19 cellular contexts compared by ENCODE assay signal in the genomic region with DNA sequence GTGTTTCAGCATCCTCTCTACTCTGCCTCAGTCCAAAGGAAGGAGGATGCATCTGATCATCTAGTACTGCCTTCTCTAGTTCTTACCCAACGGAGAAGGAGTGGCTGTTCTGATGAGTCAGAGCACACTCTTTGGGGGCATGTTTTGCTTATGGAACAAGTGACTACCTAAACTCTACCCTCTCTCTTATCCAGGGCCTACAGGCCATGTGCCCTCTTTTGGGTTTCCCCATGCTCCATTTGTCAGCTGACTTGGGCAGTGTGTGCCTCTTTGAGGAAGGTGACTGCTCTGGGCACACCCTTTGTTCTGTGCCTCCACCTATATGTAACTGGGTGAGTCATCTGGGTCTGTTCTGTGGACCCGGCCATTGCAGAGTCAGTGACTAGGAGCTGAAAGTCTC.
A peak's percentile ranks its signal among the peaks of the same experiment; 100 is the strongest.
DNase-seq lines count a peak whose midpoint lies in the region; ATAC-seq and TF ChIP-seq lines count a peak whose summit lies in the region.
"Had no signal": no experiment of that assay in that cellular context is flagged by ENCODE, and none has a peak within 500 bp of the region (broad histone marks: within the 10 kb centered on the region; RNA-seq: fewer than 3 reads in every experiment).

No MANE protein-coding gene starts in this region.

- ATAC-seq in foreskin keratinocyte (peak; percentile 58), HG03457 (IDR thresholded peaks at IDR 0.05; ENCODE audit: unreplicated experiment) (no peak)
- ATAC-seq: effector memory CD8-positive, alpha-beta T cell; natural killer cell had no signal

- WGBS in ovary, 3 donors = 91 to 94% (median 93%) methylated on average over 2 of the region's 2 CpGs

- H3K27ac ChIP-seq in foreskin keratinocyte (no peak overlapping the region), ovary (no peak overlapping the region)
- H3K27ac ChIP-seq: stomach had no signal

- H3K36me3 ChIP-seq in ovary = no peaks in the 10 kb centered on the region
- H3K36me3 ChIP-seq: stomach had no signal

- H3K4me1 ChIP-seq in foreskin keratinocyte (peaks cover 4% of the 10 kb centered on the region), ovary (ENCODE audit: insufficient read depth) (no peaks in the 10 kb centered on the region)
- H3K4me1 ChIP-seq: stomach had no signal

- in situ Hi-C loops in astrocyte of the spinal cord (cut with HindIII; ENCODE audit: low sequenced_read_pairs) = no loop called here

- H3K9me3 ChIP-seq in ovary = no peaks in the 10 kb centered on the region

- H3K4me3 ChIP-seq in astrocyte of the spinal cord (ENCODE audit: low read depth, low read length) = no peak overlapping the region
- H3K4me3 ChIP-seq in ovary = no peak overlapping the region
- H3K4me3 ChIP-seq: lung, MG63, stomach had no signal

- DNase-seq in A172 (ENCODE audit: low spot score) = peak; percentile 18
- DNase-seq in HS-5 (ENCODE audit: low read depth) = peak; percentile 5
- peak; percentile 38 for DNase-seq in astrocyte of the spinal cord (ENCODE audit: low read depth, low spot score)
- peak; percentile 37 to 60 for DNase-seq in foreskin keratinocyte
- DNase-seq in medulla oblongata (ENCODE audit: extremely low spot score) = no peak
- no peak for DNase-seq in ovary
- DNase-seq in NOMO-1 treated with dmso at 0.1 percent for 144 hours (lab: John Stamatoyannopoulos, UW; ENCODE audit: unreplicated experiment) = no peak
- DNase-seq: activated CD4-positive, alpha-beta T cell treated with anti-CD3 and anti-CD28 coated beads, Interleukin-2, amount 10 ng/mL, durations not matched to agents 7 days and 5 days; activated T-cell treated with anti-CD3 and anti-CD28 coated beads, Interleukin-2, amount 50 U/mL, for 1 hour; caudate nucleus; effector memory CD8-positive, alpha-beta T cell; H7; MG63; natural killer cell; NCI-H2081 treated with DMSO at 0.1 percent for 48 hours; NCI-H524; stomach had no signal

- H3K27me3 ChIP-seq in foreskin keratinocyte = no peaks in the 10 kb centered on the region
- no peaks in the 10 kb centered on the region for H3K27me3 ChIP-seq in ovary
- H3K27me3 ChIP-seq: MG63, stomach had no signal

- intact Hi-C loops in ovary (cut with DNase I) = no loop called here

- no peak for TF ChIP-seq POLR2A in ovary (IDR thresholded peaks at IDR 0.05)

- TF ChIP-seq CTCF in astrocyte of the spinal cord (IDR thresholded peaks at IDR 0.05; ENCODE audit: low read depth, low read length) (no peak), foreskin keratinocyte (conservative IDR thresholded peaks at IDR 0.05) (no peak), ovary (IDR thresholded peaks at IDR 0.05) (no peak)

- TF ChIP-seq EP300 in ovary (IDR thresholded peaks at IDR 0.05) = no peak

Comparison
In these comparisons a context has a peak if more than half of its experiments do, and no peak if none do; other contexts are left out.
1. DNase-seq: peak in A172 (single experiment), HS-5 (single experiment), astrocyte of the spinal cord (single experiment) and foreskin keratinocyte (2 of 2); none in medulla oblongata (single experiment), ovary (0 of 5) and NOMO-1 treated with dmso at 0.1 percent for 144 hours (single experiment).